In the genomic region with DNA sequence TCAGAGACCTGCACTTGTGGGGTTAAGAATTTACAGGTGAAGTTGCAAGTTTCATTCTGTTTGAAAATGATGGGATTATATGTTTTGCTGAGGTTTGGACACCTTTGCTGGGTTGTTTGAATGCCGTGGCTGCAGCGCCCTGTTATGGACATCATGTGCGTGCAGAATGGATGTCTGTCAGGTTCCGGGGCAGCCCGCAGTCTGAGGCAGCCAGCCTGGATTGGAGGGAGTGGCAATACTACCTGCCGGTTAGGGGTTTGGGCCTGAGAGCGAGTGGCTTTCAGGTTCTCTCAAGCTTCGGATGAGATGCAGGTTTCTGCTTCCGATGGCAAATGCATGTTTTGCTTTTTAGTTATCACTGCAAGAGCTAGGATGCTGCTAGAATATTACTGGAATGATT, we compare ENCODE assay signal across 10 cellular contexts. TPM values are rescaled to one million over a fixed set of nuclear protein-coding genes. Genes with fewer than 3 reads are reported as not detected.
DNase-seq lines count a peak whose midpoint lies in the region; ATAC-seq and TF ChIP-seq lines count a peak whose summit lies in the region.
"Had no signal": no experiment of that assay in that cellular context is flagged by ENCODE, and none has a peak within 500 bp of the region (broad histone marks: within the 10 kb centered on the region; RNA-seq: fewer than 3 reads in every experiment).

No MANE protein-coding gene starts in this region.

- ATAC-seq in natural killer cell treated with Interleukin-12 subunit alpha and Interleukin-12 subunit beta and Interleukin-15 and Interleukin-18, amount 100 ng/mL, for 72 hours, result no peak
- ATAC-seq in GM21526 (IDR thresholded peaks at IDR 0.05; ENCODE audit: low FRiP score, unreplicated experiment) (no peak), HG02678 (IDR thresholded peaks at IDR 0.05; ENCODE audit: unreplicated experiment) (no peak)

- TF ChIP-seq CTCF in CD14-positive monocyte (IDR thresholded peaks at IDR 0.05) (no peak), RWPE1 (conservative IDR thresholded peaks at IDR 0.05; ENCODE audit: low read depth) (no peak)

- POLR2A ChIA-PET in RWPE1 (lab: Yijun Ruan, JAX; ENCODE audit: low non-redundant PET), result no interaction called here

- intact Hi-C loops in CD14-positive monocyte (cut with micrococcal nuclease), result no loop called here

- H3K27ac ChIP-seq in RWPE1, result 0 out of 2 replicates have a peak overlapping the region, but pooled peaks have one; percentile 66
- H3K27ac ChIP-seq: C4-2B, ovary had no signal

- peaks cover 0 to 1% (median 0%) of the 10 kb centered on the region in 3 donors for H3K27me3 Mint-ChIP-seq in CD14-positive monocyte (ENCODE audit: low read depth in 3 of 3)
- no peaks in the 10 kb centered on the region for H3K27me3 Mint-ChIP-seq in natural killer cell treated with Interleukin-12 subunit alpha and Interleukin-12 subunit beta and Interleukin-15 and Interleukin-18, amount 100 ng/mL, for 72 hours

- H3K4me3 Mint-ChIP-seq in CD14-positive monocyte, result peak overlapping the region; percentile 88 to 100
- peak overlapping the region; percentile 93 for H3K4me3 Mint-ChIP-seq in natural killer cell treated with Interleukin-12 subunit alpha and Interleukin-12 subunit beta and Interleukin-15 and Interleukin-18, amount 100 ng/mL, for 72 hours

- CTCF ChIA-PET in RWPE1 (lab: Yijun Ruan, JAX), result interaction anchor here (0.6 kb wide), 1 partner anchor 823 kb away, joined by 3 read pairs; no protein-coding TSS in a partner anchor

- H3K9me3 Mint-ChIP-seq in CD14-positive monocyte, result peaks cover 0 to 2% (median 0%) of the 10 kb centered on the region in 7 donors
- H3K9me3 Mint-ChIP-seq in natural killer cell treated with Interleukin-12 subunit alpha and Interleukin-12 subunit beta and Interleukin-15 and Interleukin-18, amount 100 ng/mL, for 72 hours, result no peaks in the 10 kb centered on the region

- H3K27ac Mint-ChIP-seq in CD14-positive monocyte, result peak overlapping the region; percentile 93 to 100 (median 98)
- peak overlapping the region; percentile 93 to 98 for H3K27ac Mint-ChIP-seq in natural killer cell treated with Interleukin-12 subunit alpha and Interleukin-12 subunit beta and Interleukin-15 and Interleukin-18, amount 100 ng/mL, for 72 hours

- DNase-seq in CD14-positive monocyte (ENCODE audit: low spot score), result peak; percentile 49
- DNase-seq in RWPE1 (ENCODE audit: low spot score), result no peak
- peak; percentile 46 for DNase-seq in activated gamma-delta T cell treated with anti-CD3 and anti-CD28 coated beads, Interleukin-2, amount 50 U/mL, for 16 hours (ENCODE audit: low read depth)
- peak; percentile 62 for DNase-seq in natural killer cell treated with Interleukin-12 subunit alpha and Interleukin-12 subunit beta and Interleukin-15 and Interleukin-18, amount 100 ng/mL, for 72 hours (ENCODE audit: low spot score)
- no peak for DNase-seq in nucleus accumbens (lab: John Stamatoyannopoulos, UW)
- no peak for DNase-seq in putamen (ENCODE audit: low spot score)
- DNase-seq: ovary had no signal

- peaks cover 10 to 19% of the 10 kb centered on the region in 2 donors for H3K36me3 Mint-ChIP-seq in CD14-positive monocyte
- H3K36me3 Mint-ChIP-seq in natural killer cell treated with Interleukin-12 subunit alpha and Interleukin-12 subunit beta and Interleukin-15 and Interleukin-18, amount 100 ng/mL, for 72 hours, result peaks cover 10% of the 10 kb centered on the region

- peaks cover 80% of the 10 kb centered on the region for H3K4me1 Mint-ChIP-seq in CD14-positive monocyte
- H3K4me1 Mint-ChIP-seq in natural killer cell treated with Interleukin-12 subunit alpha and Interleukin-12 subunit beta and Interleukin-15 and Interleukin-18, amount 100 ng/mL, for 72 hours (ENCODE audit: low read depth in 2 of 2), result peaks cover 72 to 89% of the 10 kb centered on the region in 2 donors

RNA-seq across cellular contexts. Expression of gene CASP8, which starts 1.1 kb away (rescaled TPM):
- 10 to 100 TPM; 40.0 to 80.7 TPM for polyA plus RNA-seq in CD14-positive monocyte
- 10 to 100 TPM; 76.8 to 83.7 TPM for total RNA-seq in natural killer cell treated with Interleukin-12 subunit alpha and Interleukin-12 subunit beta and Interleukin-15 and Interleukin-18, amount 100 ng/mL, for 72 hours

Comparison
In these comparisons a context has a peak if more than half of its experiments do, and no peak if none do; other contexts are left out.
1. DNase-seq: peak in CD14-positive monocyte (single experiment), activated gamma-delta T cell treated with anti-CD3 and anti-CD28 coated beads, Interleukin-2, amount 50 U/mL, for 16 hours (single experiment) and natural killer cell treated with Interleukin-12 subunit alpha and Interleukin-12 subunit beta and Interleukin-15 and Interleukin-18, amount 100 ng/mL, for 72 hours (single experiment); none in RWPE1 (single experiment), nucleus accumbens (0 of 56) and putamen (single experiment).